In the genomic region with DNA sequence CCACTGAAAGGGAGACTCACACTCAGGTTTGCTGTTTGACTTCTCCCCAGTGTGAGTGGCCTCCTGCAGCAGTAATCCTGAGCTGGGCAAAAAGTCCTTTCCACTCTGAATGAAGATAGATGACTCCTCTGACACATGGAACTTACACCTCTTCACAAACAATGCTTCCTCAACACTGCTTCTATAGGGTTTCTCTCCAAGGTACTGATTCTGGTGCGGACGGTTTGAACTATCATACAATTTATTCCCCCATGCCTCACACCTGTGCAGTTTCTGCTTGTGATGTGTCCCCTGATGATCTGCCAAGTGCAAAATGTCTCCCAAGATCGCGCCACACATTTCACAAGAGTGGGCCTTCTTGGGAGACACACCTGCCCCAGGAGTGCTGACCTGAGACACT, we compare ENCODE assay signal across 28 cellular contexts. TPM values are rescaled to one million over a fixed set of nuclear protein-coding genes. Genes with fewer than 3 reads are reported as not detected.
"Had no signal": no experiment of that assay in that cellular context is flagged by ENCODE, and none has a peak within 500 bp of the region (broad histone marks: within the 10 kb centered on the region; RNA-seq: fewer than 3 reads in every experiment).

No MANE protein-coding gene starts in this region.

- H3K36me3 Mint-ChIP-seq: stimulated activated effector memory CD8-positive, alpha-beta T cell treated with anti-CD3 and anti-CD28 coated beads, Interleukin-12 subunit alpha, Interleukin-12 subunit beta, amount 100 ng/mL, for 72 hours had no signal

- FAIRE-seq: kidney had no signal

- DNase-seq: cerebellar nuclear complex; cortex of kidney; effector memory CD8-positive, alpha-beta T cell; foreskin fibroblast; gastrocnemius medialis; head of caudate nucleus; kidney; mammary epithelial cell; naive B cell; nucleus accumbens; stimulated activated CD4-positive, alpha-beta T cell treated with anti-CD3 and anti-CD28 coated beads, Interleukin-12 subunit alpha, Interleukin-12 subunit beta, amount 100 ng/mL, for 4 hours; stimulated activated CD4-positive, alpha-beta T cell treated with anti-CD3 and anti-CD28 coated beads, Interleukin-2, amount 100 ng/mL, for 24 hours; stimulated activated CD4-positive, alpha-beta T cell treated with anti-CD3 and anti-CD28 coated beads, Interleukin-4, amount 100 ng/mL, for 24 hours; stimulated activated naive CD4-positive, alpha-beta T cell treated with Interleukin-2 at 50 U/mL for 16 hours; stomach; substantia nigra; testis; upper lobe of right lung; uterus had no signal

- H3K4me2 ChIP-seq: smooth muscle cell had no signal

- H3K27ac Mint-ChIP-seq: effector memory CD8-positive, alpha-beta T cell; natural killer cell treated with Interleukin-12 subunit alpha and Interleukin-12 subunit beta and Interleukin-15 and Interleukin-18, amount 100 ng/mL, for 72 hours; stimulated activated effector memory CD8-positive, alpha-beta T cell treated with anti-CD3 and anti-CD28 coated beads, Interleukin-12 subunit alpha, Interleukin-12 subunit beta, amount 100 ng/mL, for 72 hours had no signal

- H3K4me3 ChIP-seq: gastrocnemius medialis, prostate gland, right atrium auricular region, smooth muscle cell, stomach, testis, tibial nerve, upper lobe of right lung, uterus had no signal

- H3K9me3 ChIP-seq: prostate gland, testis had no signal

- H3K4me3 Mint-ChIP-seq: effector memory CD8-positive, alpha-beta T cell; naive B cell; natural killer cell treated with Interleukin-12 subunit alpha and Interleukin-12 subunit beta and Interleukin-15 and Interleukin-18, amount 100 ng/mL, for 72 hours; stimulated activated effector memory CD8-positive, alpha-beta T cell treated with anti-CD3 and anti-CD28 coated beads, Interleukin-12 subunit alpha, Interleukin-12 subunit beta, amount 100 ng/mL, for 72 hours had no signal

- H3K36me3 ChIP-seq: uterus had no signal

- H3K27me3 ChIP-seq: gastrocnemius medialis, right atrium auricular region, stomach, testis, tibial nerve, upper lobe of right lung, uterus had no signal

- H3K27me3 Mint-ChIP-seq: effector memory CD8-positive, alpha-beta T cell; naive B cell; natural killer cell treated with Interleukin-12 subunit alpha and Interleukin-12 subunit beta and Interleukin-15 and Interleukin-18, amount 100 ng/mL, for 72 hours had no signal

- H3K4me1 ChIP-seq: gastrocnemius medialis, prostate gland, right atrium auricular region, stomach, testis, tibial nerve, upper lobe of right lung, uterus had no signal

- H3K4me1 Mint-ChIP-seq: stimulated activated effector memory CD8-positive, alpha-beta T cell treated with anti-CD3 and anti-CD28 coated beads, Interleukin-12 subunit alpha, Interleukin-12 subunit beta, amount 100 ng/mL, for 72 hours had no signal

- H3K27ac ChIP-seq: epithelial cell of prostate, gastrocnemius medialis, prostate gland, right atrium auricular region, stomach, testis, tibial nerve, upper lobe of right lung, uterus had no signal

RNA-seq across cellular contexts. Expression of a gene that starts 46.7 kb away (rescaled TPM):
- total RNA-seq: gastrocnemius medialis, glomerular endothelial cell, lower leg skin, stomach had no signal
